Comparison of ENCODE assay signal across 1 cellular context in genomic region chr6:31979238-31979898, GRCh38.
A peak's percentile ranks its signal among the peaks of the same experiment; 100 is the strongest.
TF ChIP-seq lines count a peak whose summit lies in the region.

No MANE protein-coding gene starts in this region.

TF ChIP-seq in HepG2, 621 proteins besides CTCF, POLR2A, EP300 and RAD21:
- TF ChIP-seq FOXP1 (IDR thresholded peaks at IDR 0.05) (no peak), FOXP1 (CRISPR knock-in tag; IDR thresholded peaks at IDR 0.05) (no peak), ZKSCAN1 (IDR thresholded peaks at IDR 0.05; ENCODE audit: low read length) (no peak), PCBP2 (optimal IDR thresholded peaks at IDR 0.05; ENCODE audit: low read depth, low read length, poor library complexity, severe bottlenecking) (peak; percentile 46), HNRNPK (IDR thresholded peaks at IDR 0.05; ENCODE audit: low read depth, low read length, poor library complexity, severe bottlenecking) (peak; percentile 76)
